In the genomic region with DNA sequence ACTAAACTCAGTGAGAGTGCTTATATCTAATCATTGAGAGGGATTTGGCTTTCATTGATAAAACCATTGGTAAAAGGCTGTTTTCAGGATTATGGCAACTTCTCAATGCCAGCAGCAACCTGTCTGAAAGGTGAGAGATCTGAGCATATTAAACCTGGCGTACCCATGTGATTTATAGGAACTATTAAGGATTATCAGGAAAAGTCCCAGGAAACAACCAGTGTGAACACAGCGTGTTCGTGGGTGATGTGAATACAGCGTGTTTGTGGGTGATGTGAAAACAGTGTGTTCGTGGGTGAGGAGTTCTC, we compare ENCODE assay signal across 8 cellular contexts.
DNase-seq lines count a peak whose midpoint lies in the region; ATAC-seq and TF ChIP-seq lines count a peak whose summit lies in the region.

No MANE protein-coding gene starts in this region.

- H3K4me1 Mint-ChIP-seq in chondrocyte (ENCODE audit: low read depth): peaks cover 26% of the 10 kb centered on the region

- H3K27me3 ChIP-seq in neuronal stem cell (ENCODE audit: control insufficient read depth in 3 of 3, insufficient read depth in 3 of 3, low read depth in 1 of 3, low read length in 3 of 3) (peaks cover 0 to 4% (median 0%) of the 10 kb centered on the region in 3 experiments), left lung (no peaks in the 10 kb centered on the region)

- DNase-seq in chondrocyte (ENCODE audit: low spot score) (no peak), neuronal stem cell (ENCODE audit: low spot score) (no peak), NCI-H1930 (lab: John Stamatoyannopoulos, UW) (no peak), NCI-H345 treated with DMSO at 0.1 percent for 48 hours (lab: John Stamatoyannopoulos, UW; ENCODE audit: unreplicated experiment) (no peak), NCI-H128 (lab: John Stamatoyannopoulos, UW; ENCODE audit: unreplicated experiment) (no peak), left lung (no peak)

- H3K4me3 ChIP-seq in neuronal stem cell (ENCODE audit: low read length in 2 of 2) (peak overlapping the region in 1 of 2 donors; percentile 56), left lung (peak overlapping the region in 1 of 2 donors; percentile 54)

- no peak overlapping the region for H3K14ac ChIP-seq in neuronal stem cell (ENCODE audit: low read length)

- intact Hi-C loops in left lung (cut with DNase I): loop anchor here (10.0 kb wide), 2 partner anchors 388 to 458 kb away; no protein-coding TSS in a partner anchor

- H3K27ac ChIP-seq in neuronal stem cell (replicated peaks; ENCODE audit: low read length) (no peak overlapping the region), left lung (peak overlapping the region in 1 of 2 donors; percentile 82)

- H2BK12ac ChIP-seq in neuronal stem cell (ENCODE audit: low read length): no peak overlapping the region

- H3K27me3 Mint-ChIP-seq in chondrocyte (ENCODE audit: low read depth): no peaks in the 10 kb centered on the region

- WGBS in neuronal stem cell (ENCODE audit: extremely low coverage in 2 of 2, insufficient read length in 2 of 2, insufficient replicate concordance in 1 of 2), 2 donors: no CpG with 5 or more reads among the region's 5 CpGs

- H3K36me3 Mint-ChIP-seq in chondrocyte (ENCODE audit: low read depth): no peaks in the 10 kb centered on the region

- no peak overlapping the region for H3K4ac ChIP-seq in neuronal stem cell (ENCODE audit: low read length)

- H4K91ac ChIP-seq in neuronal stem cell (ENCODE audit: low read depth, low read length, poor library complexity): no peak overlapping the region

- H3K9me3 ChIP-seq in neuronal stem cell (replicated peaks in 1 of 2; ENCODE audit: control insufficient read depth in 2 of 2, insufficient read depth in 1 of 2, low read depth in 1 of 2, low read length in 2 of 2) (no peaks in the 10 kb centered on the region), left lung (no peaks in the 10 kb centered on the region)

- TF ChIP-seq CTCF in chondrocyte (IDR thresholded peaks at IDR 0.05) (no peak), left lung (IDR thresholded peaks at IDR 0.05) (no peak)

- no peak overlapping the region for H2AK5ac ChIP-seq in neuronal stem cell (ENCODE audit: low read depth, low read length)

- H3K23ac ChIP-seq in neuronal stem cell (ENCODE audit: low read depth, low read length, poor library complexity): no peak overlapping the region

- H3K4me3 Mint-ChIP-seq in chondrocyte (ENCODE audit: unreplicated experiment): peak overlapping the region; percentile 89

- no peak overlapping the region for H3K9ac ChIP-seq in neuronal stem cell (ENCODE audit: low read depth, low read length, poor library complexity)

- no peaks in the 10 kb centered on the region for H3K9me3 Mint-ChIP-seq in chondrocyte (ENCODE audit: low read depth)

- no peak overlapping the region for H4K8ac ChIP-seq in neuronal stem cell (ENCODE audit: low read depth, low read length)

- no peak overlapping the region for H2BK15ac ChIP-seq in neuronal stem cell (ENCODE audit: low read length)

- peaks cover 5 to 6% of the 10 kb centered on the region in 2 donors for H3K4me1 ChIP-seq in neuronal stem cell (ENCODE audit: control insufficient read depth in 2 of 2, insufficient read depth in 1 of 2, low read depth in 1 of 2, low read length in 2 of 2)
- peaks cover 0 to 12% of the 10 kb centered on the region in 2 donors for H3K4me1 ChIP-seq in left lung

- peak overlapping the region; percentile 66 for H3K27ac Mint-ChIP-seq in chondrocyte (ENCODE audit: unreplicated experiment)

- H3K36me3 ChIP-seq in neuronal stem cell (replicated peaks in 1 of 2; ENCODE audit: control insufficient read depth in 2 of 2, insufficient read depth in 2 of 2, low read length in 2 of 2) (no peaks in the 10 kb centered on the region), left lung (no peaks in the 10 kb centered on the region)

- H3K79me1 ChIP-seq in neuronal stem cell (ENCODE audit: low read depth, low read length): peaks cover 2% of the 10 kb centered on the region

- ATAC-seq in GM18498 (IDR thresholded peaks at IDR 0.05; ENCODE audit: unreplicated experiment) (peak; percentile 13), HG03378 (IDR thresholded peaks at IDR 0.05; ENCODE audit: unreplicated experiment) (peak; percentile 10), left lung (no peak)

- H2BK120ac ChIP-seq in neuronal stem cell (ENCODE audit: low read depth, low read length): no peak overlapping the region

- H3K18ac ChIP-seq in neuronal stem cell (ENCODE audit: low read length): no peak overlapping the region

- no peak overlapping the region for H2BK5ac ChIP-seq in neuronal stem cell (ENCODE audit: low read length)

- H2AFZ ChIP-seq in neuronal stem cell (ENCODE audit: low read length): peak overlapping the region; percentile 82

- no peak overlapping the region for H3K4me2 ChIP-seq in neuronal stem cell (ENCODE audit: insufficient read depth, low read length, poor library complexity, severe bottlenecking)
